ENCODE assay signal across 7 cellular contexts in the genomic region with DNA sequence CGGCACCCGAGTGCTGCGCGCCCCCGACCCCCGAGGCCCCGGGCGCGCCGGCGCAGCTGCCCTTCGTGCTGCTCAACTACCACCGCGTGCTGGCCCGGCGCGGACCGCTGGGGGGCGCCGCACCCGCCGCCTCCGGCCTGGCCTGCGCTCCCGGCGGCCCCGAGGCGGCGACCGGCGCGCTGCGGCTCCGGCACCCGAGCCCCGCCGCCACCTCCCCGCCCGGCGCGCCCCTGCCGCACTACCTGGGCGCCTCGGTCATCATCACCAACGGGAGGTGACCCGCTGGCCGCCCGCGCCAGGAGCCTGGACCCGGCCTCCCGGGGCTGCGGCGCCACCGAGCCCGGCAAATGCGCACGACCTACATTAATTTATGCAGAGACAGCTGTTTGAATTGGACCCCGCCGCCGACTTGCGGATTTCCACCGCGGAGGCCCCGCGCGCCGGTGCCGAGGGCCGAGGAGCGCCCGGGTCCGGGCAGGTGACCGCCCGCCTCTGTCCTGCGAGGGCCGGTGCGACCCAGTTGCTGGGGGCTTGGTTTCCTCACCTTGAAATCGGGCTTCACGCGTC. TPM values are rescaled to one million over a fixed set of nuclear protein-coding genes. Genes with fewer than 3 reads are reported as not detected.
DNase-seq lines count a peak whose midpoint lies in the region; ATAC-seq, FAIRE-seq and TF ChIP-seq lines count a peak whose summit lies in the region.

No MANE protein-coding gene starts in this region.

- H3K36me3 ChIP-seq in iPS-15b (ENCODE audit: control insufficient read depth, insufficient read depth, low read length) (no peaks in the 10 kb centered on the region), small intestine (ENCODE audit: control insufficient read depth in 2 of 2, insufficient read depth in 2 of 2, low read length in 2 of 2) (no peaks in the 10 kb centered on the region)

- no peaks in the 10 kb centered on the region for H3K9me3 ChIP-seq in iPS-15b (ENCODE audit: control insufficient read depth, insufficient read depth, low read length)
- H3K9me3 ChIP-seq in small intestine (ENCODE audit: control insufficient read depth, low read depth) = no peaks in the 10 kb centered on the region

- DNase-seq in NCI-H2227 (lab: John Stamatoyannopoulos, UW; ENCODE audit: unreplicated experiment) (peak; percentile 82), anterior cingulate cortex (lab: John Stamatoyannopoulos, UW) (peak in 37 of 58 donors; percentile 14 to 65 (median 40)), small intestine (peak; percentile 25), OCI-M2 (lab: John Stamatoyannopoulos, UW; ENCODE audit: unreplicated experiment) (no peak)

- H3K4me1 ChIP-seq in iPS-15b (ENCODE audit: control insufficient read depth, insufficient read depth, low read length) (peaks cover 26% of the 10 kb centered on the region), small intestine (ENCODE audit: control insufficient read depth in 2 of 2, insufficient read depth in 1 of 2, low read depth in 1 of 2, low read length in 1 of 2) (peaks cover 0 to 2% of the 10 kb centered on the region in 2 donors)

- no peak for ATAC-seq in GM21723 (IDR thresholded peaks at IDR 0.05; ENCODE audit: unreplicated experiment)

- peaks cover 31% of the 10 kb centered on the region for H3K27me3 ChIP-seq in iPS-15b (ENCODE audit: control insufficient read depth, insufficient read depth, low read length)
- H3K27me3 ChIP-seq in small intestine (ENCODE audit: control insufficient read depth in 2 of 2, insufficient read depth in 2 of 2, low read length in 2 of 2) = peaks cover 3 to 4% of the 10 kb centered on the region in 2 donors

- no peak overlapping the region for H3K9ac ChIP-seq in iPS-15b (ENCODE audit: low read depth, low read length)

- peak; percentile 34 for TF ChIP-seq CTCF in GM12873 (IDR thresholded peaks at IDR 0.05; ENCODE audit: insufficient read depth, low read depth, low read length, missing control alignments)

- H3K27ac ChIP-seq in small intestine (ENCODE audit: low read depth in 1 of 2, low read length in 1 of 2) = no peak overlapping the region

- 3 to 5% (median 4%) methylated on average over 46 to 80 of the region's 80 CpGs for WGBS in small intestine, 3 donors

- peak overlapping the region; percentile 69 for H3K4me3 ChIP-seq in iPS-15b (ENCODE audit: low read depth, low read length)
- H3K4me3 ChIP-seq in small intestine (ENCODE audit: low read depth in 1 of 2, low read length in 2 of 2) = peak overlapping the region; percentile 2 to 59

- FAIRE-seq in small intestine (lab: Jason Lieb, UNC) = no peak

RNA-seq across cellular contexts. Expression of a gene that starts 49.0 kb away (rescaled TPM):
- polyA plus RNA-seq in small intestine = under 1 TPM in 1 of 3 donors, not detected in 2; 0.04 TPM
